Comparison of ENCODE assay signal across 1 cellular context in the genomic region with DNA sequence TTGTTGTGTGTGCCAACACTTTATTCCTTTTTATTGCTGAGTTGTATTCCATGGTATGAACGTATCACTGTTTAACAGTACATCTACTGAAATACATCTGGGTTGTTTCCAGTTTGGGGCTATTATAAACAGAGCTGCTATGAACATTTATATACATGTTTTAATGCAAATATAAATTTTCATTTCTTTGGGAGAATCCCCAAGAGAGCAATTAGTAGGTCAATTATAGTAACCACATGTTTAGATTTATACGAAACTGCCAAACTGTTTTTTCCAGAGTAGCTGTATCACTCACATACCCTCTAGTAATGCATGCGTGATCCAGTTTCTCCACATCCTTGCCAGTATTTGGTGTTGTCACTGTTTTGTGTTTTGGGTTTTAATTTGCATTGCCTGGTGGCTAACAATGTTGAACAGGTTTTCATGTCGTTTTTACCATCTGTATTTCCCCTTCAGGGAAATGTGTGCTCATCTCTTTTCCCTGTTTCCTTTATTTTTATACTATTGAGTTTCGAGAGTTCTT.
TF ChIP-seq lines count a peak whose summit lies in the region.

No MANE protein-coding gene starts in this region.

TF ChIP-seq in IMR-90, 13 proteins besides CTCF, POLR2A, EP300 and RAD21 (continued from another document):
- no peak for TF ChIP-seq RCOR1 (IDR thresholded peaks at IDR 0.05; ENCODE audit: insufficient replicate concordance, low read length)
- no peak for TF ChIP-seq FOS (IDR thresholded peaks at IDR 0.05; ENCODE audit: low read depth, low read length)
- no peak for TF ChIP-seq CHD1 (IDR thresholded peaks at IDR 0.05; ENCODE audit: low read depth, low read length)
- no peak for TF ChIP-seq MAFK (IDR thresholded peaks at IDR 0.05; ENCODE audit: low read depth, low read length)
TF ChIP-seq in IMR-90: peak in this region for 0.
